ENCODE assay signal across 6 cellular contexts in the genomic region with DNA sequence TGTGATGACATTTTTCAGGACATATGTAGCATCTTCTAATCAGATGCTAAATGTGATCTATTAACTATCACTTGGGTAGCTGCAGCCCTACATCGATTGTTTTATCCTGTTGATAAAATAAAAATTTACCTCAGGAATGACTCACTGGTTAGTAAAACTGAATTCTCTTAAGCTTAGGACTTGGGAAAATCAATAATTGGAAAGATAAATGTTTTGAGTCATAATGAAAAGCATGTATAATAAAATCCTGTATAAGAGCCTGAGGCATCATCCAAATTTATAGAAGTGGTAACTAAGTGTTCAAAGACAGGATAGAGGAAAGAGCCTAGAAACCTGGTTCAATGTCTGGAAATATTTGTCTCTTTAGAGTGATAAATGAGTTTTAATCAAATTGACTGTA.
"Had no signal": no experiment of that assay in that cellular context is flagged by ENCODE, and none has a peak within 500 bp of the region (broad histone marks: within the 10 kb centered on the region; RNA-seq: fewer than 3 reads in every experiment).

No MANE protein-coding gene starts in this region.

- H3K4me3 ChIP-seq: K562 had no signal

- H3K27ac ChIP-seq: HL-60, KMS-11 had no signal

- ATAC-seq: HepG2, K562 had no signal

- H3K9ac ChIP-seq: KMS-11 had no signal

- DNase-seq: KBM-7, KG1 had no signal

- H3K4me2 ChIP-seq: KMS-11 had no signal
